ENCODE assay signal across 13 cellular contexts in genomic region chr2:219142329-219142728, GRCh38. TPM values are rescaled to one million over a fixed set of nuclear protein-coding genes. Genes with fewer than 3 reads are reported as not detected.
DNase-seq lines count a peak whose midpoint lies in the region; ATAC-seq and TF ChIP-seq lines count a peak whose summit lies in the region.
"Had no signal": no experiment of that assay in that cellular context is flagged by ENCODE, and none has a peak within 500 bp of the region (broad histone marks: within the 10 kb centered on the region; RNA-seq: fewer than 3 reads in every experiment).

No MANE protein-coding gene starts in this region.

- POLR2A ChIA-PET in RWPE1 (lab: Yijun Ruan, JAX; ENCODE audit: low non-redundant PET), result no interaction called here

- CTCF ChIA-PET in RWPE1 (lab: Yijun Ruan, JAX), result interaction anchor here (0.5 to 0.9 kb wide), 4 partner anchors 23 to 468 kb away, joined by 3 to 5 read pairs (median 4); no protein-coding TSS in a partner anchor

- intact Hi-C loops in gastrocnemius medialis (cut with DNase I; ENCODE audit: low total_unique reads), result no loop called here

- ATAC-seq in gastrocnemius medialis (peak; percentile 87 to 90), GM21717 (IDR thresholded peaks at IDR 0.05; ENCODE audit: unreplicated experiment) (no peak)
- ATAC-seq: left ventricle myocardium superior had no signal

- no peaks in the 10 kb centered on the region for H3K9me3 ChIP-seq in gastrocnemius medialis
- H3K9me3 ChIP-seq: uterus had no signal

- peak overlapping the region; percentile 34 for H3K27ac ChIP-seq in RWPE1
- H3K27ac ChIP-seq in gastrocnemius medialis, result no peak overlapping the region
- H3K27ac ChIP-seq: epithelial cell of prostate, uterus had no signal

- H3K4me3 ChIP-seq in epithelial cell of esophagus (ENCODE audit: low read length) (no peak overlapping the region), gastrocnemius medialis (no peak overlapping the region)
- H3K4me3 ChIP-seq: uterus had no signal

- no peak for TF ChIP-seq POLR2A in gastrocnemius medialis (IDR thresholded peaks at IDR 0.05)

- TF ChIP-seq CTCF in RWPE1 (conservative IDR thresholded peaks at IDR 0.05; ENCODE audit: low read depth) (no peak), epithelial cell of esophagus (IDR thresholded peaks at IDR 0.05; ENCODE audit: insufficient read depth, low read depth, low read length, missing control alignments) (no peak), gastrocnemius medialis (IDR thresholded peaks at IDR 0.05 in 4 of 5, conservative IDR thresholded peaks at IDR 0.05 in 1 of 5) (no peak)

- H3K4me1 ChIP-seq in gastrocnemius medialis, result no peaks in the 10 kb centered on the region
- H3K4me1 ChIP-seq: uterus had no signal

- in situ Hi-C loops in gastrocnemius medialis (cut with MboI; ENCODE audit: low sequenced_read_pairs in 4 of 4), result no loop called here

- peaks cover 0 to 43% of the 10 kb centered on the region in 2 donors for H3K36me3 ChIP-seq in gastrocnemius medialis
- H3K36me3 ChIP-seq: uterus had no signal

- DNase-seq in GM04503 (ENCODE audit: low read depth), result peak; percentile 89
- DNase-seq in RWPE1 (ENCODE audit: low spot score), result peak; percentile 57
- DNase-seq in epithelial cell of esophagus (ENCODE audit: low read depth), result peak; percentile 61
- DNase-seq in gastrocnemius medialis, result peak; percentile 20 to 55
- no peak for DNase-seq in stimulated activated CD4-positive, alpha-beta T cell treated with anti-CD3 and anti-CD28 coated beads, Interleukin-12 subunit alpha, Interleukin-12 subunit beta, amount 100 ng/mL, for 4 hours
- DNase-seq in NCI-H1694 (lab: John Stamatoyannopoulos, UW), result no peak
- no peak for DNase-seq in Kasumi-1 (lab: John Stamatoyannopoulos, UW)
- DNase-seq: activated CD4-positive, alpha-beta T cell treated with anti-CD3 and anti-CD28 coated beads for 48 hours; left ventricle myocardium superior; NCI-H1417 treated with DMSO at 0.1 percent for 48 hours; uterus had no signal

- H3K27me3 ChIP-seq in gastrocnemius medialis, result no peaks in the 10 kb centered on the region
- H3K27me3 ChIP-seq: uterus had no signal

RNA-seq across cellular contexts. Expression of gene NHEJ1, which starts 18.3 kb away (rescaled TPM):
- 10 to 100 TPM; 24.5 to 39.0 (median 26.4) TPM for total RNA-seq in gastrocnemius medialis

RNA-seq across cellular contexts. Expression of gene SLC23A3, which starts 27.5 kb away (rescaled TPM):
- 1 to 10 TPM in 1 of 4 donors, under 1 TPM in 1, not detected in 2; 0.11 to 1.5 TPM for total RNA-seq in gastrocnemius medialis

RNA-seq across cellular contexts. Expression of gene CNPPD1, which starts 34.4 kb away (rescaled TPM):
- 100 to 1,000 TPM in 1 of 4 donors, 10 to 100 TPM in 3; 53.5 to 114 (median 55.9) TPM for total RNA-seq in gastrocnemius medialis

RNA-seq across cellular contexts. Expression of gene RETREG2, which starts 35.7 kb away (rescaled TPM):
- total RNA-seq in gastrocnemius medialis, result 10 to 100 TPM; 39.8 to 57.2 (median 44.9) TPM

Comparison
In these comparisons a context has a peak if more than half of its experiments do, and no peak if none do; other contexts are left out.
1. DNase-seq: peak in GM04503 (single experiment), RWPE1 (single experiment), epithelial cell of esophagus (single experiment) and gastrocnemius medialis (2 of 2); none in stimulated activated CD4-positive, alpha-beta T cell treated with anti-CD3 and anti-CD28 coated beads, Interleukin-12 subunit alpha, Interleukin-12 subunit beta, amount 100 ng/mL, for 4 hours (single experiment), NCI-H1694 (single experiment) and Kasumi-1 (0 of 2).